In the genomic region with DNA sequence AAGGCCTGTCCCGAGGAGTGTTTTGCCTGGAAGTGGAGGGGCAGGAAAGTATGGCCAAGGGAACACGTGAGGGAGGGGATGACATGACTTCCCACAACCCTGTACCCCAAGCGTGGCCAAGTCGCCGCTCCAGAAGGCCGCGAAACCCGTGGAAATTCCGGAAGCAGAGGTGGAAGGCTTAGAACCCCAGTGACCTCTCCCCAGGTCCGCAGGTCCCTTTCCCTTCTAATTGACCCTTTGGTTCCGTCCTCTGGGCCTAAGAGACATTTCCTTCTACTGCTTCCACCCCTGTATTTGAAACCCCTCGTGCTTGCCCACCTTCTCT, we compare ENCODE assay signal across 8 cellular contexts. TPM values are rescaled to one million over a fixed set of nuclear protein-coding genes. Genes with fewer than 3 reads are reported as not detected.
DNase-seq lines count a peak whose midpoint lies in the region; ATAC-seq and TF ChIP-seq lines count a peak whose summit lies in the region.

No MANE protein-coding gene starts in this region.

- TF ChIP-seq CTCF in 22Rv1 (IDR thresholded peaks at IDR 0.05): no peak

- H3K9me3 Mint-ChIP-seq in IgD-negative memory B cell: peaks cover 0 to 3% (median 2%) of the 10 kb centered on the region in 3 donors
- no peaks in the 10 kb centered on the region for H3K9me3 Mint-ChIP-seq in central memory CD8-positive, alpha-beta T cell

- H3K36me3 ChIP-seq in muscle layer of duodenum (ENCODE audit: control insufficient read depth in 1 of 2, insufficient read depth in 2 of 2, low read length in 2 of 2): no peaks in the 10 kb centered on the region

- H3K36me3 Mint-ChIP-seq in IgD-negative memory B cell: no peaks in the 10 kb centered on the region
- peaks cover 4% of the 10 kb centered on the region for H3K36me3 Mint-ChIP-seq in central memory CD8-positive, alpha-beta T cell (ENCODE audit: insufficient read depth)

- peak overlapping the region; percentile 31 to 87 for H3K4me3 ChIP-seq in muscle layer of duodenum (ENCODE audit: low read depth in 1 of 2, low read length in 2 of 2)

- no peak for ATAC-seq in central memory CD8-positive, alpha-beta T cell (replicated peaks; ENCODE audit: extremely low read depth, poor library complexity, severe bottlenecking)
- no peak for ATAC-seq in HG03196 (IDR thresholded peaks at IDR 0.05; ENCODE audit: unreplicated experiment)

- H3K27ac ChIP-seq in 22Rv1: peak overlapping the region; percentile 89
- peak overlapping the region; percentile 87 for H3K27ac ChIP-seq in muscle layer of duodenum (ENCODE audit: low read length)

- peak overlapping the region in 2 of 3 donors; percentile 60 to 82 for H3K27ac Mint-ChIP-seq in IgD-negative memory B cell
- H3K27ac Mint-ChIP-seq in central memory CD8-positive, alpha-beta T cell (ENCODE audit: low read depth): peak overlapping the region; percentile 75

- H3K4me3 Mint-ChIP-seq in IgD-negative memory B cell: peak overlapping the region; percentile 81 to 91 (median 82)
- no peak overlapping the region for H3K4me3 Mint-ChIP-seq in central memory CD8-positive, alpha-beta T cell

- no peaks in the 10 kb centered on the region for H3K27me3 ChIP-seq in muscle layer of duodenum (ENCODE audit: low read depth, low read length)

- no peaks in the 10 kb centered on the region for H3K27me3 Mint-ChIP-seq in IgD-negative memory B cell
- H3K27me3 Mint-ChIP-seq in central memory CD8-positive, alpha-beta T cell: peaks cover 8% of the 10 kb centered on the region

- no peak for DNase-seq in central memory CD8-positive, alpha-beta T cell (ENCODE audit: low spot score in 2 of 2)
- DNase-seq in medulla oblongata (ENCODE audit: extremely low spot score): no peak
- no peak for DNase-seq in hepatic stellate cell (ENCODE audit: low spot score)
- DNase-seq in activated effector memory CD4-positive, alpha-beta T cell treated with Interleukin-2 at 50 U/mL for 16 hours: no peak

- H3K4me1 ChIP-seq in muscle layer of duodenum (ENCODE audit: control insufficient read depth in 1 of 2, insufficient read depth in 2 of 2, low read length in 2 of 2): peaks cover 4 to 25% of the 10 kb centered on the region in 2 donors

- peaks cover 5 to 16% (median 14%) of the 10 kb centered on the region in 3 donors for H3K4me1 Mint-ChIP-seq in IgD-negative memory B cell
- peaks cover 13% of the 10 kb centered on the region for H3K4me1 Mint-ChIP-seq in central memory CD8-positive, alpha-beta T cell

- H3K9me3 ChIP-seq in muscle layer of duodenum (ENCODE audit: control insufficient read depth in 1 of 2, low read length in 2 of 2): peaks cover 0 to 2% of the 10 kb centered on the region in 2 donors

RNA-seq across cellular contexts. Expression of a gene that starts 0.5 kb away (rescaled TPM):
- polyA plus RNA-seq in IgD-negative memory B cell: 49.7 TPM

RNA-seq across cellular contexts. Expression of a gene that starts 39.8 kb away (rescaled TPM):
- polyA plus RNA-seq in IgD-negative memory B cell: 0.29 TPM

RNA-seq across cellular contexts. Expression of a gene that starts 56.2 kb away (rescaled TPM):
- 54.5 TPM for polyA plus RNA-seq in IgD-negative memory B cell
